In genomic region chr4:185213829-185214228, GRCh38 we compare ENCODE assay signal across 10 cellular contexts. TPM values are rescaled to one million over a fixed set of nuclear protein-coding genes. Genes with fewer than 3 reads are reported as not detected.
DNase-seq lines count a peak whose midpoint lies in the region; ATAC-seq and TF ChIP-seq lines count a peak whose summit lies in the region.
"Had no signal": no experiment of that assay in that cellular context is flagged by ENCODE, and none has a peak within 500 bp of the region (broad histone marks: within the 10 kb centered on the region; RNA-seq: fewer than 3 reads in every experiment).

No MANE protein-coding gene starts in this region.

- no peaks in the 10 kb centered on the region for H3K9me3 ChIP-seq in aorta (ENCODE audit: control insufficient read depth, low read length)
- H3K9me3 ChIP-seq: colonic mucosa had no signal

- H3K36me3 Mint-ChIP-seq in naive B cell: no peaks in the 10 kb centered on the region

- peaks cover 53 to 83% (median 67%) of the 10 kb centered on the region in 3 donors for H3K4me1 Mint-ChIP-seq in naive B cell

- ATAC-seq in GM18907 (IDR thresholded peaks at IDR 0.05; ENCODE audit: unreplicated experiment) (peak; percentile 56), HG03521 (IDR thresholded peaks at IDR 0.05; ENCODE audit: unreplicated experiment) (peak; percentile 25), naive B cell (ENCODE audit: low read depth in 2 of 2) (peak; percentile 50 to 56), aorta (ENCODE audit: low FRiP score) (no peak)

- H3K36me3 ChIP-seq in H7 (replicated peaks; ENCODE audit: control insufficient read depth, insufficient read depth, low read length) (no peaks in the 10 kb centered on the region), aorta (ENCODE audit: control insufficient read depth in 1 of 2, insufficient read depth in 2 of 2, low read length in 1 of 2) (no peaks in the 10 kb centered on the region)
- H3K36me3 ChIP-seq: colonic mucosa had no signal

- H3K27ac Mint-ChIP-seq in naive B cell: peak overlapping the region; percentile 81 to 97 (median 93)
- H3K27ac Mint-ChIP-seq: progenitor cell of endocrine pancreas had no signal

- H3K27me3 Mint-ChIP-seq in naive B cell: no peaks in the 10 kb centered on the region
- H3K27me3 Mint-ChIP-seq: progenitor cell of endocrine pancreas had no signal

- 82 to 88% methylated on average over 5 of the region's 5 CpGs for WGBS in aorta, 2 donors

- H3K27me3 ChIP-seq in H7 (ENCODE audit: control insufficient read depth, insufficient read depth, low read length): peaks cover 5% of the 10 kb centered on the region; the same call in 1 of the 2 replicates
- H3K27me3 ChIP-seq in aorta (ENCODE audit: control insufficient read depth in 1 of 2, insufficient read depth in 2 of 2, low read length in 1 of 2): no peaks in the 10 kb centered on the region
- H3K27me3 ChIP-seq in dorsolateral prefrontal cortex: no peaks in the 10 kb centered on the region
- H3K27me3 ChIP-seq: colonic mucosa had no signal

- H3K9me3 Mint-ChIP-seq in naive B cell: no peaks in the 10 kb centered on the region

- peak; percentile 30 for DNase-seq in H7
- peak; percentile 82 for DNase-seq in naive B cell
- DNase-seq in aorta: no peak
- DNase-seq in dorsolateral prefrontal cortex: no peak
- DNase-seq in retina: no peak
- DNase-seq in DMS53 treated with DMSO at 0.1 percent for 48 hours (lab: John Stamatoyannopoulos, UW; ENCODE audit: unreplicated experiment): no peak
- DNase-seq: colonic mucosa had no signal

- no peak for TF ChIP-seq CTCF in dorsolateral prefrontal cortex (IDR thresholded peaks at IDR 0.05 in 54 of 56, conservative IDR thresholded peaks at IDR 0.05 in 2 of 56; ENCODE audit: low read depth in 1 of 56, partially characterized antibody in 56 of 56)

- intact Hi-C loops in aorta (cut with DNase I): loop anchor here in 1 of 2 donors (10.0 kb wide), 1 partner anchor 381 kb away; no protein-coding TSS in a partner anchor
- intact Hi-C loops in dorsolateral prefrontal cortex (cut with DNase I): loop anchor here in 1 of 2 donors (10.0 kb wide), 1 partner anchor 81 kb away; no protein-coding TSS in a partner anchor

- peak overlapping the region; percentile 51 to 85 (median 80) for H3K4me3 Mint-ChIP-seq in naive B cell

- H3K4me3 ChIP-seq in H7 (ENCODE audit: insufficient read depth, low read depth, low read length) (no peak overlapping the region), aorta (ENCODE audit: low read length in 2 of 2) (no peak overlapping the region), dorsolateral prefrontal cortex (no peak overlapping the region)
- H3K4me3 ChIP-seq: colonic mucosa had no signal

- H3K4me1 ChIP-seq in aorta (ENCODE audit: control insufficient read depth in 1 of 2, insufficient read depth in 2 of 2, low read length in 2 of 2): peaks cover 0 to 4% of the 10 kb centered on the region in 2 donors
- H3K4me1 ChIP-seq: colonic mucosa had no signal

- H3K27ac ChIP-seq in aorta (ENCODE audit: low read depth in 1 of 2, low read length in 2 of 2) (no peak overlapping the region), dorsolateral prefrontal cortex (no peak overlapping the region)
- H3K27ac ChIP-seq: colonic mucosa had no signal

RNA-seq across cellular contexts. Expression of gene SNX25, which starts 4.4 kb away (rescaled TPM):
- 17.2 and 22.5 TPM in 2 replicates for total RNA-seq in H7 (2014; rRNA removed; shearing (Covaris generic))
- polyA plus RNA-seq in naive B cell (ENCODE audit: low read depth in 6 of 6): 10 to 100 TPM; 10.8 to 28.1 (median 16.8) TPM
- 10 to 100 TPM; 36.2 to 44.7 TPM for total RNA-seq in aorta
- polyA plus RNA-seq in aorta: 10 to 100 TPM in 1 of 2 donors, 1 to 10 TPM in 1; 8.6 to 12.7 TPM
- total RNA-seq in dorsolateral prefrontal cortex: 10 to 100 TPM; 14.6 to 37.3 (median 24.4) TPM

RNA-seq across cellular contexts. Expression of gene CFAP97, which starts 10.0 kb away (rescaled TPM):
- 24.0 and 35.8 TPM in 2 replicates for total RNA-seq in H7 (2014; rRNA removed; shearing (Covaris generic))
- polyA plus RNA-seq in naive B cell (ENCODE audit: low read depth in 6 of 6) (10 to 100 TPM; 77.4 to 97.8 (median 84.9) TPM), aorta (10 to 100 TPM; 16.6 to 24.0 TPM)
- total RNA-seq in aorta (10 to 100 TPM; 49.8 to 58.4 TPM), dorsolateral prefrontal cortex (10 to 100 TPM; 16.8 to 37.2 (median 26.7) TPM)

Comparison
In these comparisons a context has a peak if more than half of its experiments do, and no peak if none do; other contexts are left out.
1. DNase-seq: peak in H7 (single experiment) and naive B cell (single experiment); none in aorta (0 of 2), dorsolateral prefrontal cortex (0 of 10), retina (single experiment) and DMS53 treated with DMSO at 0.1 percent for 48 hours (single experiment).